Comparison of ENCODE assay signal across 19 cellular contexts in the genomic region with DNA sequence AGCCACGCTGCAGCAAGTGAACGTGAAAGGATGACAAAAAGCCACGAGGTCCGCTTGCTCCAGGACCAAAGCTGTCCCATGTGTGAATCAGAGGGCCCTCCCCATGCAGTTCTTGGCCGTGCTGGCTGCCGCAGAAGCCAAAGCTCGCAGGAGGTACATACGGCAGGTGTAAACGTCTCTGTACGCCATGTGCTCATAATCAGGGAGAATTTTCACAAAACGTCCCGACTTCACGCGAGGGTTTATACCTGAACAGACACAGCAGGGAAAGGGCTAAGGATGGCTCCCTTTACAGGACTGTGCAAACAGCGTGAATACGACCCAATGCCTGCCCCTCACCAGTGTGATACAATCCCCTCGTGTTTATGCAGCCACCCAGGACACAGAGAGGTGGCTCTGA. TPM values are rescaled to one million over a fixed set of nuclear protein-coding genes. Genes with fewer than 3 reads are reported as not detected.
DNase-seq lines count a peak whose midpoint lies in the region; ATAC-seq and TF ChIP-seq lines count a peak whose summit lies in the region.
"Had no signal": no experiment of that assay in that cellular context is flagged by ENCODE, and none has a peak within 500 bp of the region (broad histone marks: within the 10 kb centered on the region; RNA-seq: fewer than 3 reads in every experiment).

No MANE protein-coding gene starts in this region.

- no peak for ATAC-seq in Right ventricle myocardium superior (ENCODE audit: poor library complexity)
- no peak for ATAC-seq in foreskin keratinocyte
- ATAC-seq: CD8-positive, alpha-beta T cell had no signal

- H3K9me3 Mint-ChIP-seq in type B pancreatic cell (no peaks in the 10 kb centered on the region), mesothelial cell of epicardium (no peaks in the 10 kb centered on the region)
- H3K9me3 Mint-ChIP-seq: CD8-positive, alpha-beta T cell had no signal

- peaks cover 51% of the 10 kb centered on the region for H3K36me3 ChIP-seq in right atrium auricular region
- H3K36me3 ChIP-seq in osteoblast (ENCODE audit: insufficient read depth, low read length), result peaks cover 55% of the 10 kb centered on the region

- H3K4me3 ChIP-seq in right atrium auricular region, result no peak overlapping the region
- H3K4me3 ChIP-seq in osteoblast (ENCODE audit: insufficient read depth, low read length), result no peak overlapping the region
- H3K4me3 ChIP-seq: BLaER1 treated with 17β-estradiol and CSF1 and Interleukin-3, amounts not matched to agents 10 nM and 100 nM; GM23248; HAP-1 had no signal

- H3K4me2 ChIP-seq in osteoblast (ENCODE audit: insufficient read depth, low read length), result no peak overlapping the region
- H3K4me2 ChIP-seq: BLaER1 treated with 17β-estradiol and CSF1 and Interleukin-3, amounts not matched to agents 10 nM and 100 nM had no signal

- H3K27ac Mint-ChIP-seq in type B pancreatic cell (peak overlapping the region; percentile 41), mesothelial cell of epicardium (no peak overlapping the region)
- H3K27ac Mint-ChIP-seq: B cell; CD8-positive, alpha-beta T cell had no signal

- no peak for TF ChIP-seq CTCF in right atrium auricular region (IDR thresholded peaks at IDR 0.05)
- TF ChIP-seq CTCF in osteoblast (IDR thresholded peaks at IDR 0.05; ENCODE audit: extremely low read depth, low read depth, low read length), result no peak
- TF ChIP-seq CTCF in type B pancreatic cell (conservative IDR thresholded peaks at IDR 0.05), result no peak
- TF ChIP-seq CTCF in mesothelial cell of epicardium (IDR thresholded peaks at IDR 0.05; ENCODE audit: unreplicated experiment), result no peak
- TF ChIP-seq CTCF in foreskin keratinocyte (conservative IDR thresholded peaks at IDR 0.05), result no peak

- H3K4me1 Mint-ChIP-seq in type B pancreatic cell (ENCODE audit: unreplicated experiment) (peaks cover 4% of the 10 kb centered on the region), mesothelial cell of epicardium (peaks cover under 1% of the 10 kb centered on the region)
- H3K4me1 Mint-ChIP-seq: B cell had no signal

- H3K27me3 Mint-ChIP-seq in type B pancreatic cell, result no peaks in the 10 kb centered on the region
- no peaks in the 10 kb centered on the region for H3K27me3 Mint-ChIP-seq in mesothelial cell of epicardium (ENCODE audit: low read depth)
- H3K27me3 Mint-ChIP-seq: B cell had no signal

- peaks cover 22% of the 10 kb centered on the region for H4K20me1 ChIP-seq in osteoblast (ENCODE audit: insufficient read depth, low read length)

- peaks cover 36% of the 10 kb centered on the region for H3K79me2 ChIP-seq in osteoblast (ENCODE audit: insufficient read depth, low read length)

- H3K4me3 Mint-ChIP-seq in type B pancreatic cell, result no peak overlapping the region
- no peak overlapping the region for H3K4me3 Mint-ChIP-seq in mesothelial cell of epicardium
- H3K4me3 Mint-ChIP-seq: B cell; CD8-positive, alpha-beta T cell had no signal

- H3K27me3 ChIP-seq in right atrium auricular region (no peaks in the 10 kb centered on the region), osteoblast (ENCODE audit: insufficient read depth, low read length) (no peaks in the 10 kb centered on the region), foreskin keratinocyte (no peaks in the 10 kb centered on the region)

- H3K9me3 ChIP-seq in right atrium auricular region (no peaks in the 10 kb centered on the region), osteoblast (ENCODE audit: low read depth, low read length) (no peaks in the 10 kb centered on the region)
- H3K9me3 ChIP-seq: BLaER1 treated with 17β-estradiol and CSF1 and Interleukin-3, amounts not matched to agents 10 nM and 100 nM; HAP-1 had no signal

- H3K27ac ChIP-seq in right atrium auricular region (no peak overlapping the region), osteoblast (ENCODE audit: low read depth, low read length) (no peak overlapping the region), foreskin keratinocyte (no peak overlapping the region)
- H3K27ac ChIP-seq: BLaER1 treated with 17β-estradiol and CSF1 and Interleukin-3, amounts not matched to agents 10 nM and 100 nM; GM23248; HL-60 had no signal

- H3K4me1 ChIP-seq in right atrium auricular region, result peaks cover 0 to 11% of the 10 kb centered on the region in 2 donors
- no peaks in the 10 kb centered on the region for H3K4me1 ChIP-seq in osteoblast (ENCODE audit: insufficient read depth, low read length)
- H3K4me1 ChIP-seq in foreskin keratinocyte, result no peaks in the 10 kb centered on the region
- H3K4me1 ChIP-seq: HAP-1 had no signal

- H3K36me3 Mint-ChIP-seq in type B pancreatic cell (peaks cover 16% of the 10 kb centered on the region), mesothelial cell of epicardium (peaks cover 33% of the 10 kb centered on the region)

- peak; percentile 15 for DNase-seq in Right ventricle myocardium superior
- DNase-seq in right atrium auricular region (ENCODE audit: low spot score), result no peak
- DNase-seq in cerebellar cortex (ENCODE audit: low spot score), result peak; percentile 96
- DNase-seq in osteoblast (ENCODE audit: insufficient read length, low spot score, missing footprints), result peak; percentile 53
- no peak for DNase-seq in type B pancreatic cell (ENCODE audit: extremely low spot score, unreplicated experiment)
- no peak for DNase-seq in mesothelial cell of epicardium (ENCODE audit: low spot score in 2 of 2, unreplicated experiment in 2 of 2)
- DNase-seq in foreskin keratinocyte, result no peak
- DNase-seq in SIG-M5 treated with dmso at 0.1 percent for 504 hours (lab: John Stamatoyannopoulos, UW; ENCODE audit: unreplicated experiment), result no peak
- DNase-seq: 8988T; Calu3; CD8-positive, alpha-beta T cell; DND-41; EL; GM23248; IMR-90 had no signal

- H2AFZ ChIP-seq in osteoblast (ENCODE audit: low read length), result no peak overlapping the region
- H2AFZ ChIP-seq: GM23248 had no signal

- intact Hi-C loops in Right ventricle myocardium superior (cut with DNase I), result no loop called here

RNA-seq across cellular contexts. Expression of a gene that starts 25.3 kb away (rescaled TPM):
- total RNA-seq in Right ventricle myocardium superior, result 78.9 TPM
- total RNA-seq in right atrium auricular region, result 10 to 100 TPM; 39.3 to 53.1 TPM
- total RNA-seq in osteoblast, result 31.2 and 33.3 TPM in 2 replicates
- total RNA-seq in type B pancreatic cell (ENCODE audit: low replicate concordance), result 26.5 and 35.1 TPM in 2 replicates
- 37.0 to 38.1 TPM (median 37.3 TPM) in 3 replicates for total RNA-seq in mesothelial cell of epicardium
- 17.5 and 18.1 TPM in 2 replicates for total RNA-seq in foreskin keratinocyte
- polyA plus RNA-seq in foreskin keratinocyte, result 10.2 and 12.8 TPM in 2 replicates

RNA-seq across cellular contexts. Expression of a gene that starts 33.9 kb away (rescaled TPM):
- total RNA-seq in Right ventricle myocardium superior, result 118 TPM
- total RNA-seq in right atrium auricular region, result 10 to 100 TPM; 57.5 to 83.0 TPM
- 44.5 and 62.5 TPM in 2 replicates for total RNA-seq in osteoblast
- 44.4 and 58.5 TPM in 2 replicates for total RNA-seq in type B pancreatic cell (ENCODE audit: low replicate concordance)
- 39.6 to 41.6 TPM (median 41.2 TPM) in 3 replicates for total RNA-seq in mesothelial cell of epicardium
- 38.5 and 44.2 TPM in 2 replicates for total RNA-seq in foreskin keratinocyte
- 47.0 and 51.8 TPM in 2 replicates for polyA plus RNA-seq in foreskin keratinocyte

RNA-seq across cellular contexts. Expression of a gene that starts 41.1 kb away (rescaled TPM):
- total RNA-seq in Right ventricle myocardium superior (2.1 TPM), right atrium auricular region (1 to 10 TPM in 1 of 2 donors, under 1 TPM in 1; 0.59 to 2.4 TPM), osteoblast (4.0 and 4.4 TPM in 2 replicates), type B pancreatic cell (ENCODE audit: low replicate concordance) (3.0 and 6.3 TPM in 2 replicates), mesothelial cell of epicardium (4.5 to 6.2 TPM (median 4.6 TPM) in 3 replicates), foreskin keratinocyte (4.7 and 5.7 TPM in 2 replicates)
- polyA plus RNA-seq in foreskin keratinocyte, result 5.3 and 8.2 TPM in 2 replicates

Comparison
In these comparisons a context has a peak if more than half of its experiments do, and no peak if none do; other contexts are left out.
1. DNase-seq: peak in Right ventricle myocardium superior (single experiment), cerebellar cortex (single experiment) and osteoblast (single experiment); none in right atrium auricular region (single experiment), type B pancreatic cell (single experiment), mesothelial cell of epicardium (0 of 2), foreskin keratinocyte (0 of 2) and SIG-M5 treated with dmso at 0.1 percent for 504 hours (single experiment).